1 cellular context compared by ENCODE assay signal in genomic region chr22:20656902-20657836, GRCh38.
TF ChIP-seq lines count a peak whose summit lies in the region.

No MANE protein-coding gene starts in this region.

TF ChIP-seq in K562, 482 proteins besides CTCF, POLR2A, EP300 and RAD21 (continued from another document and continues in another):
- no peak for TF ChIP-seq TCF7L2 (IDR thresholded peaks at IDR 0.05; ENCODE audit: low read depth, low read length)
- peak; percentile 94 for TF ChIP-seq MBD2 (IDR thresholded peaks at IDR 0.05; ENCODE audit: borderline replicate concordance, low read depth)
- no peak for TF ChIP-seq ZNF79 (CRISPR knock-in tag; IDR thresholded peaks at IDR 0.05; ENCODE audit: low read depth)
- TF ChIP-seq ILF3 (IDR thresholded peaks at IDR 0.05; ENCODE audit: borderline replicate concordance): no peak
- TF ChIP-seq ATF7 (IDR thresholded peaks at IDR 0.05): 0 out of 2 replicates have a peak, but pooled peaks have one; percentile 33
- no peak for TF ChIP-seq HDAC8 (tag; IDR thresholded peaks at IDR 0.05)
- no peak for TF ChIP-seq XRCC4 (IDR thresholded peaks at IDR 0.05; ENCODE audit: extremely low read depth, insufficient read depth, insufficient read length)
- TF ChIP-seq ZFP91 (CRISPR knock-in tag; IDR thresholded peaks at IDR 0.05): no peak
- TF ChIP-seq ZNF23 (CRISPR knock-in tag; IDR thresholded peaks at IDR 0.05): peak; percentile 74; the same call in 1 of the 2 replicates
- peak; percentile 93 for TF ChIP-seq PML (IDR thresholded peaks at IDR 0.05; ENCODE audit: low read length)
- TF ChIP-seq CBX2 (IDR thresholded peaks at IDR 0.05; ENCODE audit: insufficient read depth, low read length, poor library complexity, severe bottlenecking): no peak
- no peak for TF ChIP-seq NR2C1 (IDR thresholded peaks at IDR 0.05)
- no peak for TF ChIP-seq NR2C1 (tag; IDR thresholded peaks at IDR 0.05)
- peak; percentile 59 for TF ChIP-seq ZNF511 (CRISPR knock-in tag; IDR thresholded peaks at IDR 0.05)
- TF ChIP-seq SIN3A (IDR thresholded peaks at IDR 0.05; ENCODE audit: borderline replicate concordance in 2 of 2, control insufficient read depth in 1 of 2, low read depth in 2 of 2, low read length in 2 of 2): 0 out of 4 replicates have a peak, but pooled peaks of 1 of the 2 experiments have one; percentile 3
- TF ChIP-seq SRSF1 (IDR thresholded peaks at IDR 0.05; ENCODE audit: low read depth, low read length): no peak
- no peak for TF ChIP-seq ARNT (IDR thresholded peaks at IDR 0.05)
- TF ChIP-seq SMAD3 (CRISPR knock-in tag; conservative IDR thresholded peaks at IDR 0.05): 0 out of 2 replicates have a peak, but pooled peaks have one; percentile 39
- peak; percentile 25; the same call in 1 of the 2 replicates for TF ChIP-seq ZNF77 (CRISPR knock-in tag; IDR thresholded peaks at IDR 0.05)
- no peak for TF ChIP-seq ZNF280B (CRISPR knock-in tag; IDR thresholded peaks at IDR 0.05)
- no peak; the same call in none of the 2 replicates for TF ChIP-seq ZNF780A (CRISPR knock-in tag; IDR thresholded peaks at IDR 0.05)
- no peak for TF ChIP-seq GATAD2B (IDR thresholded peaks at IDR 0.05; ENCODE audit: borderline replicate concordance)
- TF ChIP-seq ZZZ3 (IDR thresholded peaks at IDR 0.05): no peak
- TF ChIP-seq PHF20 (IDR thresholded peaks at IDR 0.05; ENCODE audit: partially characterized antibody): no peak
- no peak; the same call in 1 of the 2 replicates for TF ChIP-seq MTF1 (CRISPR knock-in tag; IDR thresholded peaks at IDR 0.05; ENCODE audit: borderline replicate concordance)
- TF ChIP-seq MLLT1 (IDR thresholded peaks at IDR 0.05): peak in 1 of 2 experiments; percentile 81; a peak in 3 of 4 replicates
- no peak for TF ChIP-seq HEY1 (CRISPR knock-in tag; IDR thresholded peaks at IDR 0.05; ENCODE audit: borderline replicate concordance)
- TF ChIP-seq KHSRP (IDR thresholded peaks at IDR 0.05): no peak
- TF ChIP-seq ZNF778 (CRISPR knock-in tag; IDR thresholded peaks at IDR 0.05): no peak
- TF ChIP-seq CREB5 (CRISPR knock-in tag; IDR thresholded peaks at IDR 0.05): no peak; the same call in 1 of the 2 replicates
- TF ChIP-seq ZNF197 (CRISPR knock-in tag; IDR thresholded peaks at IDR 0.05; ENCODE audit: low read depth): peak; percentile 90
- TF ChIP-seq CBFA2T2 (conservative IDR thresholded peaks at IDR 0.05): no peak
- no peak for TF ChIP-seq MCM2 (IDR thresholded peaks at IDR 0.05; ENCODE audit: low read depth)
- TF ChIP-seq SIN3B (IDR thresholded peaks at IDR 0.05; ENCODE audit: low read depth): no peak
- TF ChIP-seq TGIF2 (CRISPR knock-in tag; IDR thresholded peaks at IDR 0.05): no peak; the same call in 1 of the 2 replicates
- TF ChIP-seq ZMIZ1 (IDR thresholded peaks at IDR 0.05; ENCODE audit: low read depth in 2 of 2, low read length in 2 of 2): no peak
- TF ChIP-seq ESRRB (CRISPR knock-in tag; IDR thresholded peaks at IDR 0.05; ENCODE audit: borderline replicate concordance): no peak; the same call in 1 of the 2 replicates
- TF ChIP-seq TEAD1 (CRISPR knock-in tag; IDR thresholded peaks at IDR 0.05): peak in 1 of 2 experiments; percentile 82; a peak in 2 of 4 replicates
- TF ChIP-seq SMARCA4 (IDR thresholded peaks at IDR 0.05): no peak
- no peak for TF ChIP-seq TBP (optimal IDR thresholded peaks at IDR 0.05; ENCODE audit: low read depth, low read length)
- peak; percentile 56; the same call in 1 of the 2 replicates for TF ChIP-seq TCFL5 (CRISPR knock-in tag; conservative IDR thresholded peaks at IDR 0.05)
- no peak for TF ChIP-seq PCBP1 (IDR thresholded peaks at IDR 0.05; ENCODE audit: low read depth, low read length, poor library complexity, severe bottlenecking)
- TF ChIP-seq FOSL1 (tag; conservative IDR thresholded peaks at IDR 0.05): 0 out of 2 replicates have a peak, but pooled peaks have one; percentile 52
- TF ChIP-seq ZNF785 (CRISPR knock-in tag; IDR thresholded peaks at IDR 0.05): 0 out of 2 replicates have a peak, but pooled peaks have one; percentile 3
- peak; percentile 73 for TF ChIP-seq CHD4 (IDR thresholded peaks at IDR 0.05; ENCODE audit: insufficient read depth, insufficient replicate concordance, low read depth, low read length, poor library complexity, severe bottlenecking)
- no peak for TF ChIP-seq NFIC (IDR thresholded peaks at IDR 0.05)
- no peak for TF ChIP-seq BDP1 (IDR thresholded peaks at IDR 0.05; ENCODE audit: insufficient read depth, insufficient read length)
- TF ChIP-seq CXXC5 (CRISPR knock-in tag; IDR thresholded peaks at IDR 0.05): peak; percentile 7; the same call in 1 of the 2 replicates
- TF ChIP-seq MTA1 (IDR thresholded peaks at IDR 0.05; ENCODE audit: borderline replicate concordance): no peak
- TF ChIP-seq POU5F1 (IDR thresholded peaks at IDR 0.05; ENCODE audit: borderline replicate concordance, low read depth, low read length, partially characterized antibody): peak; percentile 55
- TF ChIP-seq IFI16 (CRISPR knock-in tag; IDR thresholded peaks at IDR 0.05): no peak
- no peak for TF ChIP-seq ZC3H11A (IDR thresholded peaks at IDR 0.05; ENCODE audit: low read depth, low read length)
- no peak for TF ChIP-seq TAF9B (IDR thresholded peaks at IDR 0.05; ENCODE audit: partially characterized antibody)
- no peak for TF ChIP-seq TRIM28 (IDR thresholded peaks at IDR 0.05)
- TF ChIP-seq, protein P1, sequence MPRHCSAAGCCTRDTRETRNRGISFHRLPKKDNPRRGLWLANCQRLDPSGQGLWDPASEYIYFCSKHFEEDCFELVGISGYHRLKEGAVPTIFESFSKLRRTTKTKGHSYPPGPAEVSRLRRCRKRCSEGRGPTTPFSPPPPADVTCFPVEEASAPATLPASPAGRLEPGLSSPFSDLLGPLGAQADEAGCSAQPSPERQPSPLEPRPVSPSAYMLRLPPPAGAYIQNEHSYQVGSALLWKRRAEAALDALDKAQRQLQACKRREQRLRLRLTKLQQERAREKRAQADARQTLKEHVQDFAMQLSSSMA (CRISPR knock-in tag; IDR thresholded peaks at IDR 0.05): no peak
- TF ChIP-seq MXD1 (CRISPR knock-in tag; IDR thresholded peaks at IDR 0.05; ENCODE audit: borderline replicate concordance, poor library complexity, severe bottlenecking): no peak
- TF ChIP-seq, protein P2, sequence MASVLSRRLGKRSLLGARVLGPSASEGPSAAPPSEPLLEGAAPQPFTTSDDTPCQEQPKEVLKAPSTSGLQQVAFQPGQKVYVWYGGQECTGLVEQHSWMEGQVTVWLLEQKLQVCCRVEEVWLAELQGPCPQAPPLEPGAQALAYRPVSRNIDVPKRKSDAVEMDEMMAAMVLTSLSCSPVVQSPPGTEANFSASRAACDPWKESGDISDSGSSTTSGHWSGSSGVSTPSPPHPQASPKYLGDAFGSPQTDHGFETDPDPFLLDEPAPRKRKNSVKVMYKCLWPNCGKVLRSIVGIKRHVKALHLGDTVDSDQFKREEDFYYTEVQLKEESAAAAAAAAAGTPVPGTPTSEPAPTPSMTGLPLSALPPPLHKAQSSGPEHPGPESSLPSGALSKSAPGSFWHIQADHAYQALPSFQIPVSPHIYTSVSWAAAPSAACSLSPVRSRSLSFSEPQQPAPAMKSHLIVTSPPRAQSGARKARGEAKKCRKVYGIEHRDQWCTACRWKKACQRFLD (CRISPR knock-in tag; IDR thresholded peaks at IDR 0.05): peak; percentile 98
- no peak for TF ChIP-seq ZNF277 (CRISPR knock-in tag; IDR thresholded peaks at IDR 0.05; ENCODE audit: borderline replicate concordance)
- TF ChIP-seq ZNF707 (CRISPR knock-in tag; conservative IDR thresholded peaks at IDR 0.05): no peak
